13 cellular contexts compared by ENCODE assay signal in genomic region chr10:20327954-20328353, GRCh38.
"Had no signal": no experiment of that assay in that cellular context is flagged by ENCODE, and none has a peak within 500 bp of the region (broad histone marks: within the 10 kb centered on the region; RNA-seq: fewer than 3 reads in every experiment).

No MANE protein-coding gene starts in this region.

- DNase-seq: effector memory CD4-positive, alpha-beta T cell; heart left ventricle; hippocampal formation; mesendoderm; naive thymus-derived CD8-positive, alpha-beta T cell; small intestine; stimulated activated CD4-positive, alpha-beta T cell treated with anti-CD3 and anti-CD28 coated beads, Interleukin-12 subunit alpha, Interleukin-12 subunit beta, amount 100 ng/mL, for 4 hours; stimulated activated CD4-positive, alpha-beta T cell treated with anti-CD3 and anti-CD28 coated beads, Interleukin-2, amount 100 ng/mL, for 48 hours had no signal

- H3K4me3 ChIP-seq: heart left ventricle, right atrium auricular region, tibial nerve had no signal

- H3K4me1 ChIP-seq: heart left ventricle, right atrium auricular region, tibial nerve had no signal

- H3K27ac ChIP-seq: heart left ventricle, right atrium auricular region, tibial nerve had no signal

- ATAC-seq: esophagus mucosa; heart left ventricle; naive thymus-derived CD8-positive, alpha-beta T cell had no signal

- FAIRE-seq: endometrium, frontal cortex, small intestine had no signal

- H3K36me3 ChIP-seq: heart left ventricle, right atrium auricular region, tibial nerve had no signal

- H3K27me3 ChIP-seq: heart left ventricle, right atrium auricular region, tibial nerve had no signal
